ENCODE assay signal across 8 cellular contexts in genomic region chr1:59057211-59057694, GRCh38.
DNase-seq lines count a peak whose midpoint lies in the region; ATAC-seq and TF ChIP-seq lines count a peak whose summit lies in the region.

No MANE protein-coding gene starts in this region.

- no peak for TF ChIP-seq RAD21 in neural cell (conservative IDR thresholded peaks at IDR 0.05)

- no peaks in the 10 kb centered on the region for H3K36me3 Mint-ChIP-seq in stimulated activated effector memory CD8-positive, alpha-beta T cell treated with anti-CD3 and anti-CD28 coated beads, Interleukin-12 subunit alpha, Interleukin-12 subunit beta, amount 100 ng/mL, for 72 hours
- H3K36me3 Mint-ChIP-seq in activated T-cell treated with anti-CD3 and anti-CD28 coated beads, Interleukin-2, amount 50 U/mL, for 24 hours (ENCODE audit: low read depth), result no peaks in the 10 kb centered on the region

- no peaks in the 10 kb centered on the region for H3K79me2 ChIP-seq in neural cell (replicated peaks; ENCODE audit: insufficient read depth, low read length)

- H3K27ac ChIP-seq in neural cell (ENCODE audit: low read length), result no peak overlapping the region

- no peak overlapping the region for H2AFZ ChIP-seq in neural cell (ENCODE audit: low read depth, low read length)

- H3K9me3 ChIP-seq in neural cell (ENCODE audit: low read length), result no peaks in the 10 kb centered on the region

- no peaks in the 10 kb centered on the region for H4K20me1 ChIP-seq in neural cell (ENCODE audit: insufficient read depth)

- H3K9me3 Mint-ChIP-seq in stimulated activated effector memory CD8-positive, alpha-beta T cell treated with anti-CD3 and anti-CD28 coated beads, Interleukin-12 subunit alpha, Interleukin-12 subunit beta, amount 100 ng/mL, for 72 hours, result no peaks in the 10 kb centered on the region
- H3K9me3 Mint-ChIP-seq in activated T-cell treated with anti-CD3 and anti-CD28 coated beads, Interleukin-2, amount 50 U/mL, for 24 hours, result no peaks in the 10 kb centered on the region

- H3K4me3 Mint-ChIP-seq in stimulated activated effector memory CD8-positive, alpha-beta T cell treated with anti-CD3 and anti-CD28 coated beads, Interleukin-12 subunit alpha, Interleukin-12 subunit beta, amount 100 ng/mL, for 72 hours, result no peak overlapping the region
- H3K4me3 Mint-ChIP-seq in activated T-cell treated with anti-CD3 and anti-CD28 coated beads, Interleukin-2, amount 50 U/mL, for 24 hours, result no peak overlapping the region

- H3K36me3 ChIP-seq in neural cell (ENCODE audit: insufficient read depth, low read length), result no peaks in the 10 kb centered on the region

- no peak overlapping the region for H3K4me2 ChIP-seq in neural cell (ENCODE audit: low read length)

- DNase-seq in CD1c-positive myeloid dendritic cell (ENCODE audit: extremely low spot score), result peak; percentile 31
- peak; percentile 53 for DNase-seq in NCI-H2196 (lab: John Stamatoyannopoulos, UW; ENCODE audit: unreplicated experiment)
- peak; percentile 81 for DNase-seq in epithelial cell of proximal tubule (ENCODE audit: low read depth)
- DNase-seq in stimulated activated effector memory CD8-positive, alpha-beta T cell treated with anti-CD3 and anti-CD28 coated beads, Interleukin-12 subunit alpha, Interleukin-12 subunit beta, amount 100 ng/mL, for 72 hours (ENCODE audit: low spot score in 2 of 2), result no peak
- no peak for DNase-seq in activated T-cell treated with anti-CD3 and anti-CD28 coated beads, Interleukin-2, amount 50 U/mL, for 24 hours

- H3K27ac Mint-ChIP-seq in stimulated activated effector memory CD8-positive, alpha-beta T cell treated with anti-CD3 and anti-CD28 coated beads, Interleukin-12 subunit alpha, Interleukin-12 subunit beta, amount 100 ng/mL, for 72 hours, result no peak overlapping the region
- H3K27ac Mint-ChIP-seq in activated T-cell treated with anti-CD3 and anti-CD28 coated beads, Interleukin-2, amount 50 U/mL, for 24 hours, result no peak overlapping the region

- H3F3A ChIP-seq in neural cell (ENCODE audit: insufficient read depth, low read length, poor library complexity, severe bottlenecking), result no peaks in the 10 kb centered on the region

- peak; percentile 27 for TF ChIP-seq EP300 in neural cell (conservative IDR thresholded peaks at IDR 0.05; ENCODE audit: poor library complexity, severe bottlenecking)

- no peaks in the 10 kb centered on the region for H3K27me3 Mint-ChIP-seq in activated T-cell treated with anti-CD3 and anti-CD28 coated beads, Interleukin-2, amount 50 U/mL, for 24 hours

- peak; percentile 17 for TF ChIP-seq CTCF in epithelial cell of proximal tubule (conservative IDR thresholded peaks at IDR 0.05; ENCODE audit: low read depth, low read length)
- TF ChIP-seq CTCF in neural cell (IDR thresholded peaks at IDR 0.05; ENCODE audit: poor library complexity, severe bottlenecking), result no peak

- H3K4me1 Mint-ChIP-seq in stimulated activated effector memory CD8-positive, alpha-beta T cell treated with anti-CD3 and anti-CD28 coated beads, Interleukin-12 subunit alpha, Interleukin-12 subunit beta, amount 100 ng/mL, for 72 hours, result peaks cover 14% of the 10 kb centered on the region
- H3K4me1 Mint-ChIP-seq in activated T-cell treated with anti-CD3 and anti-CD28 coated beads, Interleukin-2, amount 50 U/mL, for 24 hours (ENCODE audit: low read depth), result peaks cover 8% of the 10 kb centered on the region

- ATAC-seq in GM19397 (IDR thresholded peaks at IDR 0.05; ENCODE audit: unreplicated experiment) (no peak), HG03159 (IDR thresholded peaks at IDR 0.05; ENCODE audit: unreplicated experiment) (no peak)
- no peak for ATAC-seq in stimulated activated effector memory CD8-positive, alpha-beta T cell treated with anti-CD3 and anti-CD28 coated beads, Interleukin-12 subunit alpha, Interleukin-12 subunit beta, amount 100 ng/mL, for 72 hours

- no peaks in the 10 kb centered on the region for H3K27me3 ChIP-seq in neural cell (ENCODE audit: insufficient read depth, low read depth, low read length)

- H3K4me3 ChIP-seq in epithelial cell of proximal tubule (ENCODE audit: low read depth, low read length), result no peak overlapping the region
- no peak overlapping the region for H3K4me3 ChIP-seq in neural cell (ENCODE audit: low read length)

- H3K9me2 ChIP-seq in neural cell (ENCODE audit: insufficient read depth, low read length), result no peaks in the 10 kb centered on the region

- H3K9ac ChIP-seq in neural cell (ENCODE audit: low read length), result no peak overlapping the region

TF ChIP-seq in neural cell, 6 proteins besides CTCF, POLR2A, EP300 and RAD21:
- TF ChIP-seq POLR2AphosphoS5 (IDR thresholded peaks at IDR 0.05) (no peak), REST (IDR thresholded peaks at IDR 0.05; ENCODE audit: borderline replicate concordance) (no peak), MXI1 (conservative IDR thresholded peaks at IDR 0.05; ENCODE audit: poor library complexity, severe bottlenecking) (no peak), SMC3 (conservative IDR thresholded peaks at IDR 0.05; ENCODE audit: poor library complexity) (no peak), TAF1 (IDR thresholded peaks at IDR 0.05; ENCODE audit: low read depth) (no peak), EZH2 (IDR thresholded peaks at IDR 0.05; ENCODE audit: borderline replicate concordance, insufficient read depth, low read length, poor library complexity, severe bottlenecking) (no peak)

Comparison
In these comparisons a context has a peak if more than half of its experiments do, and no peak if none do; other contexts are left out.
1. DNase-seq: peak in CD1c-positive myeloid dendritic cell (single experiment), NCI-H2196 (single experiment) and epithelial cell of proximal tubule (single experiment); none in stimulated activated effector memory CD8-positive, alpha-beta T cell treated with anti-CD3 and anti-CD28 coated beads, Interleukin-12 subunit alpha, Interleukin-12 subunit beta, amount 100 ng/mL, for 72 hours (0 of 2) and activated T-cell treated with anti-CD3 and anti-CD28 coated beads, Interleukin-2, amount 50 U/mL, for 24 hours (single experiment).